24 cellular contexts compared by ENCODE assay signal in the genomic region with DNA sequence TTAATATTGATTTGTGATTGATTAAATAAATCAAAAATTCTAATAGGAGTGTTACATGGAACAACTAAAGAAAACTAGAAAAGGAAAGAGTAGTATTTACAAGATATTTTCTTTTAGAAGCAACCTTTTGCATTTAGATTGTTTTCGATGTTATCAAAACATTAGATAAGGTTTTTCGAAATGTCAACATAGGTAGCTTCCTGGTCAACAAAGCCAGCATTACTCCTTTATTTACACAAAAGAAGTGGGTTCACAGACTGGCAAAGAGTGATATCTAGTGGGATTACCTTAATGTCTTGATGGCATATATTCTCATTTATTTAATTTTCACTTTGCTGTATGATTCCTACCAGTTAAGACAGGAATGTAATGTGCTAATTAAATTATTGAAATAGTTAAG.
"Had no signal": no experiment of that assay in that cellular context is flagged by ENCODE, and none has a peak within 500 bp of the region (broad histone marks: within the 10 kb centered on the region; RNA-seq: fewer than 3 reads in every experiment).

No MANE protein-coding gene starts in this region.

- DNase-seq: colonic mucosa; dermis blood vessel endothelial cell; dorsolateral prefrontal cortex; effector CD4-positive, alpha-beta T cell; effector memory CD4-positive, alpha-beta T cell; foreskin keratinocyte; heart left ventricle; hypothalamus; immature natural killer cell; islet precursor cell; kidney; kidney glomerular epithelial cell; left colon; left ventricle myocardium inferior; lower lobe of right lung; mesenchymal stem cell; midbrain; naive B cell; naive thymus-derived CD8-positive, alpha-beta T cell had no signal

- H3K27me3 ChIP-seq: colonic mucosa, dorsolateral prefrontal cortex, esophagus muscularis mucosa, foreskin keratinocyte, gastroesophageal sphincter, heart left ventricle, hepatocyte had no signal

- H3K27ac ChIP-seq: colonic mucosa, dorsolateral prefrontal cortex, esophagus muscularis mucosa, foreskin keratinocyte, gastroesophageal sphincter, heart left ventricle, hepatocyte, left ventricle myocardium inferior, lower lobe of right lung had no signal

- H3K27me3 Mint-ChIP-seq: naive B cell; naive thymus-derived CD8-positive, alpha-beta T cell had no signal

- H3K4me1 ChIP-seq: colonic mucosa, esophagus muscularis mucosa, foreskin keratinocyte, gastroesophageal sphincter, heart left ventricle, left ventricle myocardium inferior, lower lobe of right lung had no signal

- H3K36me3 Mint-ChIP-seq: immature natural killer cell; naive B cell; naive thymus-derived CD8-positive, alpha-beta T cell had no signal

- H3K4me2 ChIP-seq: hepatocyte had no signal

- H3K36me3 ChIP-seq: colonic mucosa, esophagus muscularis mucosa, gastroesophageal sphincter, heart left ventricle, left ventricle myocardium inferior, lower lobe of right lung had no signal

- H3K9me3 ChIP-seq: colonic mucosa, esophagus muscularis mucosa, gastroesophageal sphincter, heart left ventricle, left ventricle myocardium inferior, lower lobe of right lung had no signal

- H3K9me3 Mint-ChIP-seq: naive B cell; naive thymus-derived CD8-positive, alpha-beta T cell had no signal

- H3K79me2 ChIP-seq: hepatocyte had no signal

- FAIRE-seq: endothelial cell of umbilical vein, kidney had no signal

- H2AFZ ChIP-seq: hepatocyte had no signal

- H3K4me3 ChIP-seq: colonic mucosa, dorsolateral prefrontal cortex, esophagus muscularis mucosa, gastroesophageal sphincter, heart left ventricle, hepatocyte, left ventricle myocardium inferior, lower lobe of right lung had no signal

- H3K4me3 Mint-ChIP-seq: immature natural killer cell; naive B cell; naive thymus-derived CD8-positive, alpha-beta T cell had no signal

- ATAC-seq: foreskin keratinocyte; gastroesophageal sphincter; heart left ventricle; left colon; left lobe of liver; lower lobe of right lung; naive thymus-derived CD8-positive, alpha-beta T cell had no signal

- H3K4me1 Mint-ChIP-seq: immature natural killer cell; naive B cell; naive thymus-derived CD8-positive, alpha-beta T cell had no signal

- H3K27ac Mint-ChIP-seq: immature natural killer cell; naive B cell; naive thymus-derived CD8-positive, alpha-beta T cell had no signal
